In the genomic region with DNA sequence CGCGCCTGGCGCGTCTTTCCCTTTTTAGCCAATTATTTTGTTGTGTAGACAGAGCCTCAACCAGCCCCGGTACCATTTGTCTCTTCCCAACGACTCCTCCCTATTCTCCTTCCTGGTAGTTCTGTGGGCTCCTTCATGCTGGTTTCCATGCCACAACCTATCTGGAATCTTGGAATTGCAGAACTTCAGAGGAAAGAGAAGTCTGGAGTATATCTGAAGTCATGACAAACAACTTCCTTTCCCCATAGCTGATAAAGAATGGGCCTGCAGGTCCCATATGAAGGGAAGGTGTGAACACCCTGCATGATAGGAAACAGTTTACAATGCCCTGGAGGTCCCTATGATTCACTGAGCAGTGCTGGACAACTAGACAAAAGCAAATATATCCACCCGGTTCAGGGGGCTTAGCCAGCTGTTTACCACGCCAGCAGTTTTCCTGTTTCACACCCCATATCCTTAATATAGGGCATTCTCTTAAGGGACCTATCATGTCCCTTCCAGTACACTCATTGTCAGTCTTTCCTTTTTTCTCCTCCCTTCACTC, we compare ENCODE assay signal across 1 cellular context.
TF ChIP-seq lines count a peak whose summit lies in the region.

No MANE protein-coding gene starts in this region.

TF ChIP-seq in HepG2, 621 proteins besides CTCF, POLR2A, EP300 and RAD21:
- TF ChIP-seq NFE2L1 (CRISPR knock-in tag; IDR thresholded peaks at IDR 0.05; ENCODE audit: borderline replicate concordance) (no peak), HOXD1 (CRISPR knock-in tag; IDR thresholded peaks at IDR 0.05) (no peak), ZNF558 (CRISPR knock-in tag; IDR thresholded peaks at IDR 0.05; ENCODE audit: borderline replicate concordance) (no peak), PCBP1 (IDR thresholded peaks at IDR 0.05; ENCODE audit: borderline replicate concordance, low read depth, low read length) (no peak), ZNF7 (CRISPR knock-in tag; IDR thresholded peaks at IDR 0.05) (no peak), TMF1 (CRISPR knock-in tag; IDR thresholded peaks at IDR 0.05; ENCODE audit: low read depth) (no peak), GTF3A (CRISPR knock-in tag; conservative IDR thresholded peaks at IDR 0.05) (no peak), MAFG (CRISPR knock-in tag; IDR thresholded peaks at IDR 0.05) (no peak), MAFF (IDR thresholded peaks at IDR 0.05; ENCODE audit: low read depth, low read length) (no peak)
- TF ChIP-seq, protein P1, sequence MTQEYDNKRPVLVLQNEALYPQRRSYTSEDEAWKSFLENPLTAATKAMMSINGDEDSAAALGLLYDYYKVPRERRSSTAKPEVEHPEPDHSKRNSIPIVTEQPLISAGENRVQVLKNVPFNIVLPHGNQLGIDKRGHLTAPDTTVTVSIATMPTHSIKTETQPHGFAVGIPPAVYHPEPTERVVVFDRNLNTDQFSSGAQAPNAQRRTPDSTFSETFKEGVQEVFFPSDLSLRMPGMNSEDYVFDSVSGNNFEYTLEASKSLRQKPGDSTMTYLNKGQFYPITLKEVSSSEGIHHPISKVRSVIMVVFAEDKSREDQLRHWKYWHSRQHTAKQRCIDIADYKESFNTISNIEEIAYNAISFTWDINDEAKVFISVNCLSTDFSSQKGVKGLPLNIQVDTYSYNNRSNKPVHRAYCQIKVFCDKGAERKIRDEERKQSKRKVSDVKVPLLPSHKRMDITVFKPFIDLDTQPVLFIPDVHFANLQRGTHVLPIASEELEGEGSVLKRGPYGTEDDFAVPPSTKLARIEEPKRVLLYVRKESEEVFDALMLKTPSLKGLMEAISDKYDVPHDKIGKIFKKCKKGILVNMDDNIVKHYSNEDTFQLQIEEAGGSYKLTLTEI (CRISPR knock-in tag; conservative IDR thresholded peaks at IDR 0.05) = no peak
- TF ChIP-seq, protein P2, sequence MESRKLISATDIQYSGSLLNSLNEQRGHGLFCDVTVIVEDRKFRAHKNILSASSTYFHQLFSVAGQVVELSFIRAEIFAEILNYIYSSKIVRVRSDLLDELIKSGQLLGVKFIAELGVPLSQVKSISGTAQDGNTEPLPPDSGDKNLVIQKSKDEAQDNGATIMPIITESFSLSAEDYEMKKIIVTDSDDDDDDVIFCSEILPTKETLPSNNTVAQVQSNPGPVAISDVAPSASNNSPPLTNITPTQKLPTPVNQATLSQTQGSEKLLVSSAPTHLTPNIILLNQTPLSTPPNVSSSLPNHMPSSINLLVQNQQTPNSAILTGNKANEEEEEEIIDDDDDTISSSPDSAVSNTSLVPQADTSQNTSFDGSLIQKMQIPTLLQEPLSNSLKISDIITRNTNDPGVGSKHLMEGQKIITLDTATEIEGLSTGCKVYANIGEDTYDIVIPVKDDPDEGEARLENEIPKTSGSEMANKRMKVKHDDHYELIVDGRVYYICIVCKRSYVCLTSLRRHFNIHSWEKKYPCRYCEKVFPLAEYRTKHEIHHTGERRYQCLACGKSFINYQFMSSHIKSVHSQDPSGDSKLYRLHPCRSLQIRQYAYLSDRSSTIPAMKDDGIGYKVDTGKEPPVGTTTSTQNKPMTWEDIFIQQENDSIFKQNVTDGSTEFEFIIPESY (CRISPR knock-in tag; IDR thresholded peaks at IDR 0.05) = no peak
